ENCODE assay signal across 8 cellular contexts in genomic region chr20:63740070-63740500, GRCh38.
DNase-seq lines count a peak whose midpoint lies in the region; ATAC-seq and TF ChIP-seq lines count a peak whose summit lies in the region.

No MANE protein-coding gene starts in this region.

- H3K4me1 ChIP-seq in endocrine pancreas (ENCODE audit: control insufficient read depth, insufficient read depth, low read length) (no peaks in the 10 kb centered on the region), tibial artery (peaks cover 0 to 41% (median 31%) of the 10 kb centered on the region in 4 donors)

- peak overlapping the region; percentile 0 for H3K9ac ChIP-seq in endocrine pancreas (ENCODE audit: control insufficient read depth, insufficient read depth, low read length)

- H3K4me3 ChIP-seq in WI38 (ENCODE audit: low read depth, low read length) (peak overlapping the region; percentile 70), endocrine pancreas (ENCODE audit: control insufficient read depth, insufficient read depth, low read length) (no peak overlapping the region), tibial artery (peak overlapping the region; percentile 84 to 93)

- H3K9me3 ChIP-seq in endocrine pancreas (ENCODE audit: control insufficient read depth, low read length) = no peaks in the 10 kb centered on the region
- H3K9me3 ChIP-seq in tibial artery = no peaks in the 10 kb centered on the region

- peak; percentile 14 for ATAC-seq in HG03521 (IDR thresholded peaks at IDR 0.05; ENCODE audit: unreplicated experiment)

- intact Hi-C loops in tibial artery (cut with DNase I; ENCODE audit: low total_unique reads) = loop anchor here (10.0 kb wide), 1 partner anchor 115 kb away; the partner anchor contains the start of gene GMEB2

- peak overlapping the region; percentile 97 for H3K27ac ChIP-seq in tibial artery

- DNase-seq in DMS 273 (lab: John Stamatoyannopoulos, UW; ENCODE audit: unreplicated experiment) = peak; percentile 76
- no peak for DNase-seq in DMS 273 treated with DMSO at 0.1 percent for 48 hours (lab: John Stamatoyannopoulos, UW)
- peak; percentile 40 for DNase-seq in medulla oblongata (ENCODE audit: extremely low spot score)
- DNase-seq in tibial artery = peak; percentile 42 to 86
- DNase-seq in DMS153 (lab: John Stamatoyannopoulos, UW) = no peak

- no peaks in the 10 kb centered on the region for H3K36me3 ChIP-seq in endocrine pancreas (ENCODE audit: control insufficient read depth, insufficient read depth, low read length)
- H3K36me3 ChIP-seq in tibial artery = peaks cover 24 to 42% (median 34%) of the 10 kb centered on the region in 3 donors

- TF ChIP-seq CTCF in WI38 (IDR thresholded peaks at IDR 0.05; ENCODE audit: low read depth, low read length) = no peak
- no peak for TF ChIP-seq CTCF in tibial artery (IDR thresholded peaks at IDR 0.05)

- H3K27me3 ChIP-seq in endocrine pancreas (ENCODE audit: control insufficient read depth, insufficient read depth, low read length) = no peaks in the 10 kb centered on the region
- H3K27me3 ChIP-seq in tibial artery = no peaks in the 10 kb centered on the region

Comparison
In these comparisons a context has a peak if more than half of its experiments do, and no peak if none do; other contexts are left out.
1. DNase-seq: peak in DMS 273 (single experiment), medulla oblongata (single experiment) and tibial artery (2 of 2); none in DMS 273 treated with DMSO at 0.1 percent for 48 hours (single experiment) and DMS153 (single experiment).